In the genomic region with DNA sequence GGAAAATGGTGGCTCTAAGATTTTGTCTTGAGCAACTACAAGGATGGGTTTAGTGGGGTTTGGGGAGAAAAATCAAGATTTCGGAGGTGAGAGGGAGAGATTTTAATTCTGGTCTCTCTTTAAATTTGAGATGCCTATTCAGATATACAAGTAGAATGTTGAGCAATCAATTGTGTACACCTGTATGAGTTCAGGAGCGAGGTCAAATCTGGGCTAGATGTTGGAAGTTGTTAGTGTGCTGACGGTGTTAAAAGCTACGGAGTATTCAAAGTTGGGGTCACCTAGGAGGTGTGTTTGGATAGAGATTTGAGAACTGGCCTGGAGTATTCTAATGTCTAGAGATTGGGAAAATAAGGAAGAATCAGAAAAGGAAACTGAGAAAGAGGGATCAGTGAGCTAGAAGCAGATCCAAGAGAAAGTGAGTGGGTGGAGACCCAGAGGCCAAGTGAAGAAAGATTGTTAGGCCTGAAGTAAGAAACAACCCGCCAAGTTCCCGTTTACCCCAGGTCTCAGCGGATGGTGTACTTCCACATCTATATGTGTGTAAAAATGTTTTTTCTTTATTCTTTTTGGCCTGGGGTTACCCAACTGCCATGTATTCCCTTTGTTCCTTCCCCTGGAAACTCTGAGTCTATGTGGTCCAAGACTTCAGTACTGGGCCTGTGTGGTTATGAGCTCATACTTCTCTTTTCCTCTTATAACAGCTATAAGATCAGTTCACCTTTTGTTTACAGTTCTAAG, we compare ENCODE assay signal across 1 cellular context.
TF ChIP-seq lines count a peak whose summit lies in the region.

No MANE protein-coding gene starts in this region.

TF ChIP-seq in HepG2, 621 proteins besides CTCF, POLR2A, EP300 and RAD21 (continued from another document):
- TF ChIP-seq RARA (CRISPR knock-in tag; IDR thresholded peaks at IDR 0.05): 0 out of 2 replicates have a peak, but pooled peaks have one; percentile 17
